Comparison of ENCODE assay signal across 8 cellular contexts in the genomic region with DNA sequence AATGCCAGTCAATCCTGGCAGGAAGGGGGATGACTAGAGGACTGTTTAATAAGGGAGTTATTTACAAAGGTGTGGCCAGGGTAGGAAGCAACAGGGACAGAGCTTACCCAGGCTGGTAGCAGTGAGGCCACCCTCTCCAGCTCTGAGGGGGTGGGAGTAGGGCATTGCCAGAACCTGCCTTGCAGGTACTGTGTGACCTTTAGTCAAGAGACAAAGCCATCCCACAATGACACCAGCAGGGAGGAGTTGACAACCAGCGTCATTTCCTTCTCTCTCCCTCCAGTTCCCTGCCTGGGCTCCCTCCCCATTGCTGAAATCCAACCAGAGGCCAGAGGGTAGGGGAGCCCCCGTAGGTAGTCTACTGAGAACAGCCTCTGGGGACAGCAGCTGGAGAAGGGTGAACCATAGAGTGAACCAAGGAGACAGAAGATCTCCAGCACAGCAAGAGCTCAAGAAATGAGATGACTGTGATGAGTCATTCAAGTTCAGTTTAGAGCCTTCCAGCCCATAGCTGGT. TPM values are rescaled to one million over a fixed set of nuclear protein-coding genes. Genes with fewer than 3 reads are reported as not detected.
DNase-seq lines count a peak whose midpoint lies in the region; ATAC-seq, FAIRE-seq and TF ChIP-seq lines count a peak whose summit lies in the region.

No MANE protein-coding gene starts in this region.

- peaks cover 9% of the 10 kb centered on the region for H3K9me3 ChIP-seq in KOPT-K1 (ENCODE audit: insufficient read depth, low read length, poor library complexity, severe bottlenecking)

- no peak for TF ChIP-seq POLR2A in GM12891 (IDR thresholded peaks at IDR 0.05; ENCODE audit: low read depth, low read length)

- intact Hi-C loops in left colon (cut with DNase I, micrococcal nuclease): no loop called here

- no peaks in the 10 kb centered on the region for H3K36me3 ChIP-seq in KOPT-K1 (ENCODE audit: insufficient read depth, low read length)

- H3K27ac ChIP-seq in KOPT-K1 (ENCODE audit: low read depth, low read length, poor library complexity, severe bottlenecking): peak overlapping the region; percentile 23

- ATAC-seq in GM21423 (IDR thresholded peaks at IDR 0.05; ENCODE audit: unreplicated experiment) (peak; percentile 62), left colon (peak; percentile 95), SK-N-SH treated with all-trans-retinoic acid at 6 μM for 48 hours (no peak)

- peak; percentile 35 for FAIRE-seq in GM12891 (lab: Jason Lieb, UNC)

- DNase-seq in GM12891 (ENCODE audit: insufficient read length, low spot score): no peak
- DNase-seq in left colon: peak; percentile 51 to 82
- no peak for DNase-seq in effector CD8-positive, alpha-beta T cell (lab: John Stamatoyannopoulos, UW)
- no peak for DNase-seq in NCI-H524 (lab: John Stamatoyannopoulos, UW)
- no peak for DNase-seq in NCI-H774 (lab: John Stamatoyannopoulos, UW)

TF ChIP-seq in GM12891, 5 proteins besides CTCF, POLR2A, EP300 and RAD21:
- no peak for TF ChIP-seq PAX5 (IDR thresholded peaks at IDR 0.05; ENCODE audit: insufficient read depth, low read length, severe bottlenecking)
- no peak for TF ChIP-seq TAF1 (IDR thresholded peaks at IDR 0.05; ENCODE audit: low read depth, low read length)
- TF ChIP-seq POU2F2 (IDR thresholded peaks at IDR 0.05; ENCODE audit: low read depth, low read length): no peak
- TF ChIP-seq POLR2AphosphoS5 (IDR thresholded peaks at IDR 0.05; ENCODE audit: low read depth, low read length): no peak
- TF ChIP-seq SPI1 (IDR thresholded peaks at IDR 0.05; ENCODE audit: low read depth, low read length): no peak

TF ChIP-seq in SK-N-SH treated with all-trans-retinoic acid at 6 μM for 48 hours, 23 proteins besides CTCF, POLR2A, EP300 and RAD21:
- TF ChIP-seq SNAI2 (CRISPR knock-in tag; IDR thresholded peaks at IDR 0.05) (no peak), ESRRG (CRISPR knock-in tag; IDR thresholded peaks at IDR 0.05) (no peak), TCF4 (CRISPR knock-in tag; IDR thresholded peaks at IDR 0.05; ENCODE audit: borderline replicate concordance) (no peak), ZNF8 (CRISPR knock-in tag; IDR thresholded peaks at IDR 0.05) (no peak), ZNF70 (CRISPR knock-in tag; IDR thresholded peaks at IDR 0.05) (no peak), ZNF565 (CRISPR knock-in tag; conservative IDR thresholded peaks at IDR 0.05; ENCODE audit: low read depth) (no peak), PPARA (CRISPR knock-in tag; IDR thresholded peaks at IDR 0.05; ENCODE audit: borderline replicate concordance) (no peak), ZFP3 (CRISPR knock-in tag; IDR thresholded peaks at IDR 0.05) (no peak), OSR1 (CRISPR knock-in tag; IDR thresholded peaks at IDR 0.05) (no peak), ZFP30 (CRISPR knock-in tag; IDR thresholded peaks at IDR 0.05) (no peak), RARB (CRISPR knock-in tag; IDR thresholded peaks at IDR 0.05) (no peak), TOX (CRISPR knock-in tag; IDR thresholded peaks at IDR 0.05; ENCODE audit: borderline replicate concordance) (no peak), TSHZ2 (CRISPR knock-in tag; IDR thresholded peaks at IDR 0.05) (no peak)
TF ChIP-seq in SK-N-SH treated with all-trans-retinoic acid at 6 μM for 48 hours: peak in this region for 0.

RNA-seq across cellular contexts. Expression of gene SPATA13, which starts 33.3 kb away (rescaled TPM):
- polyA plus RNA-seq in GM12891 (2012; ENCODE audit: low read depth, missing spikeins): 5.2 TPM
- total RNA-seq in left colon: 10 to 100 TPM; 36.5 to 37.3 TPM

Comparison
In these comparisons a context has a peak if more than half of its experiments do, and no peak if none do; other contexts are left out.
1. DNase-seq: peak in left colon (2 of 2); none in GM12891 (single experiment), effector CD8-positive, alpha-beta T cell (single experiment), NCI-H524 (0 of 2) and NCI-H774 (single experiment).